8 cellular contexts compared by ENCODE assay signal in genomic region chr12:2891240-2892053, GRCh38. TPM values are rescaled to one million over a fixed set of nuclear protein-coding genes. Genes with fewer than 3 reads are reported as not detected.
A peak's percentile ranks its signal among the peaks of the same experiment; 100 is the strongest.
DNase-seq lines count a peak whose midpoint lies in the region; ATAC-seq and TF ChIP-seq lines count a peak whose summit lies in the region.

No MANE protein-coding gene starts in this region.

- peaks cover 23 to 33% (median 31%) of the 10 kb centered on the region in 3 donors for H3K4me1 Mint-ChIP-seq in T-cell

- H3K9me3 Mint-ChIP-seq in T-cell = no peaks in the 10 kb centered on the region

- peak; percentile 54 for DNase-seq in AG08396 (ENCODE audit: low spot score)
- DNase-seq in HK-2 (ENCODE audit: unreplicated experiment) = peak; percentile 61
- peak in 13 of 34 experiments; percentile 4 to 28 (median 16) for DNase-seq in T-cell
- peak; percentile 83 for DNase-seq in coronary artery (ENCODE audit: low spot score)
- DNase-seq in left kidney (ENCODE audit: low read depth, low spot score) = peak; percentile 89
- DNase-seq in stimulated activated CD8-positive, alpha-beta memory T cell treated with anti-CD3 and anti-CD28 coated beads, Interleukin-15, amount 100 ng/mL, for 48 hours (ENCODE audit: low read depth in 2 of 2) = peak; percentile 2 to 16

- CTCF ChIA-PET in T-cell (lab: Charles Lee) = interaction anchor here (0.5 to 0.7 kb wide), 3 partner anchors 17 to 153 kb away, joined by 3 to 6 read pairs (median 5); no protein-coding TSS in a partner anchor

- TF ChIP-seq CTCF in coronary artery (IDR thresholded peaks at IDR 0.05) = no peak

- peak overlapping the region; percentile 36 to 96 for H3K27ac Mint-ChIP-seq in T-cell

- ATAC-seq in GM19025 (IDR thresholded peaks at IDR 0.05; ENCODE audit: low read depth, unreplicated experiment) (peak; percentile 7), T-cell (replicated peaks in 1 of 4) (peak; percentile 7 to 18 (median 12)), GM21528 (IDR thresholded peaks at IDR 0.05; ENCODE audit: low FRiP score, unreplicated experiment) (no peak)

- peak overlapping the region; percentile 90 for H3K4me3 ChIP-seq in coronary artery

- H3K36me3 Mint-ChIP-seq in T-cell = no peaks in the 10 kb centered on the region

- POLR2A ChIA-PET in T-cell (lab: Charles Lee) = interaction anchor here in 1 of 2 donors (1.1 kb wide), 1 partner anchor 15 kb away, joined by 3 read pairs; the partner anchor contains the start of genes FOXM1 and RHNO1

- H3K27me3 Mint-ChIP-seq in T-cell = no peaks in the 10 kb centered on the region

- H3K27ac ChIP-seq in coronary artery = peak overlapping the region; percentile 98 to 99

- peak overlapping the region; percentile 88 to 94 (median 93) for H3K4me3 Mint-ChIP-seq in T-cell

RNA-seq across cellular contexts. Expression of gene TULP3, which starts 0.8 kb away (rescaled TPM):
- total RNA-seq in T-cell = 1 to 10 TPM; 5.6 to 8.9 (median 7.7) TPM

RNA-seq across cellular contexts. Expression of gene RHNO1, which starts 14.4 kb away (rescaled TPM):
- total RNA-seq in T-cell = 10 to 100 TPM; 19.6 to 28.3 (median 25.7) TPM

RNA-seq across cellular contexts. Expression of gene FOXM1, which starts 14.5 kb away (rescaled TPM):
- total RNA-seq in T-cell = 1 to 10 TPM in 3 of 5 donors, under 1 TPM in 2; 0.82 to 1.6 (median 1.1) TPM

RNA-seq across cellular contexts. Expression of gene TEX52, which starts 34.6 kb away (rescaled TPM):
- not detected for total RNA-seq in T-cell

RNA-seq across cellular contexts. Expression of gene NRIP2, which starts 56.6 kb away (rescaled TPM):
- not detected for total RNA-seq in T-cell
